Comparison of ENCODE assay signal across 22 cellular contexts in genomic region chr15:49064884-49065283, GRCh38.
"Had no signal": no experiment of that assay in that cellular context is flagged by ENCODE, and none has a peak within 500 bp of the region (broad histone marks: within the 10 kb centered on the region; RNA-seq: fewer than 3 reads in every experiment).

No MANE protein-coding gene starts in this region.

- H3K27ac ChIP-seq: coronary artery, dorsolateral prefrontal cortex, epithelial cell of prostate, esophagus squamous epithelium, gastrocnemius medialis, heart right ventricle, left lung had no signal

- H3K4me3 ChIP-seq: coronary artery, dorsolateral prefrontal cortex, esophagus squamous epithelium, gastrocnemius medialis, heart right ventricle, left lung, lung had no signal

- H3K4me1 ChIP-seq: esophagus squamous epithelium, gastrocnemius medialis had no signal

- H3K36me3 ChIP-seq: esophagus squamous epithelium, gastrocnemius medialis, heart right ventricle, left lung had no signal

- DNase-seq: dermis blood vessel endothelial cell; dorsolateral prefrontal cortex; effector CD8-positive, alpha-beta T cell; effector memory CD8-positive, alpha-beta T cell; endodermal cell; esophagus squamous epithelium; foreskin fibroblast; foreskin melanocyte; gastrocnemius medialis; glutamatergic neuron; head of caudate nucleus; heart right ventricle; hippocampal formation; left cardiac atrium; left lung; left ventricle myocardium superior; mammary epithelial cell; midbrain had no signal

- ATAC-seq: effector memory CD8-positive, alpha-beta T cell; esophagus mucosa; gastrocnemius medialis; heart right ventricle; left cardiac atrium; left lung; left ventricle myocardium superior had no signal

- H3K9me3 ChIP-seq: esophagus squamous epithelium, gastrocnemius medialis, heart right ventricle, left lung had no signal

- H3K27me3 ChIP-seq: gastrocnemius medialis, left lung had no signal
